ENCODE assay signal across 1 cellular context in the genomic region with DNA sequence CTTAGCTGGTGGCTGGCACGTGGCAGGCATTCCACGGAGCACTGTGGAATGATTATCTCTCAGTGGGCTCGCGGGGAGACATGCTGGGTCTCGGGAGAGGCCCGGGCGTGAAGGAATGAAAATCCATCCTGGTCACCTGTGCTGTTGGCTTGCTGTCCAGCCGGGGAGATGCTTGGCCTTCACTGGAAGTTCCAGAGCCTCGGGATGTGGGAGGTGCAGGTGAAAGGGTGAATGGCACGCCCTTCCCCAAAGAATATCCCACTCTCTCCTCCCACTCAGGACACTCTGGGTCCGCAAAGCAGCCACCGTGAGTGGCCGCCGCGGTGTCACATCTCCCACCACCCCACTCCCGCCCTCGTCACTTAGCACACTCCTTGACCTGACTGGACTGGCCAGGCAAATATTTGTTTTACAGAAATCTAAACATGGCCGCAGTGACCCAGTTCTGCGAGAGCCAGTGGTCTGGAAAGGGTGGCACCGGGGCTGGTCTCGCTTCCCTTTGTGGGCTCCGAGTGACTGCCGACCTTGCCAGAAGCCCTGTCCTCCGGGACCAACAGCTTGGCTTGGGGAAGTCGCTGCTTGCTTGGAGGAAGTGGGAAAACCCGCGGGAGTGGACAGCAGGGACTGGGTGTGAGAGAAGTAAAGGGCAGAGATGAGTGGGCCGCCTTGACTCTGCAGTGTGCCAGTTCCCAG.
TF ChIP-seq lines count a peak whose summit lies in the region.

No MANE protein-coding gene starts in this region.

TF ChIP-seq in HepG2, 621 proteins besides CTCF, POLR2A, EP300 and RAD21 (continued from another document and continues in another):
- TF ChIP-seq KLF16 (CRISPR knock-in tag; IDR thresholded peaks at IDR 0.05): peak in 1 of 2 experiments; percentile 78; a peak in 1 of 4 replicates
- TF ChIP-seq, protein P1, sequence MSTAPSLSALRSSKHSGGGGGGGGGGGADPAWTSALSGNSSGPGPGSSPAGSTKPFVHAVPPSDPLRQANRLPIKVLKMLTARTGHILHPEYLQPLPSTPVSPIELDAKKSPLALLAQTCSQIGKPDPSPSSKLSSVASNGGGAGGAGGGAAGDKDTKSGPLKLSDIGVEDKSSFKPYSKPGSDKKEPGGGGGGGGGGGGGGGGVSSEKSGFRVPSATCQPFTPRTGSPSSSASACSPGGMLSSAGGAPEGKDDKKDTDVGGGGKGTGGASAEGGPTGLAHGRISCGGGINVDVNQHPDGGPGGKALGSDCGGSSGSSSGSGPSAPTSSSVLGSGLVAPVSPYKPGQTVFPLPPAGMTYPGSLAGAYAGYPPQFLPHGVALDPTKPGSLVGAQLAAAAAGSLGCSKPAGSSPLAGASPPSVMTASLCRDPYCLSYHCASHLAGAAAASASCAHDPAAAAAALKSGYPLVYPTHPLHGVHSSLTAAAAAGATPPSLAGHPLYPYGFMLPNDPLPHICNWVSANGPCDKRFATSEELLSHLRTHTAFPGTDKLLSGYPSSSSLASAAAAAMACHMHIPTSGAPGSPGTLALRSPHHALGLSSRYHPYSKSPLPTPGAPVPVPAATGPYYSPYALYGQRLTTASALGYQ (CRISPR knock-in tag; IDR thresholded peaks at IDR 0.05): no peak
- TF ChIP-seq ZNF3 (CRISPR knock-in tag; IDR thresholded peaks at IDR 0.05): no peak
- TF ChIP-seq ZNF207 (IDR thresholded peaks at IDR 0.05; ENCODE audit: borderline replicate concordance): no peak
- no peak for TF ChIP-seq FOXM1 (CRISPR knock-in tag; IDR thresholded peaks at IDR 0.05)
- TF ChIP-seq, protein P2, sequence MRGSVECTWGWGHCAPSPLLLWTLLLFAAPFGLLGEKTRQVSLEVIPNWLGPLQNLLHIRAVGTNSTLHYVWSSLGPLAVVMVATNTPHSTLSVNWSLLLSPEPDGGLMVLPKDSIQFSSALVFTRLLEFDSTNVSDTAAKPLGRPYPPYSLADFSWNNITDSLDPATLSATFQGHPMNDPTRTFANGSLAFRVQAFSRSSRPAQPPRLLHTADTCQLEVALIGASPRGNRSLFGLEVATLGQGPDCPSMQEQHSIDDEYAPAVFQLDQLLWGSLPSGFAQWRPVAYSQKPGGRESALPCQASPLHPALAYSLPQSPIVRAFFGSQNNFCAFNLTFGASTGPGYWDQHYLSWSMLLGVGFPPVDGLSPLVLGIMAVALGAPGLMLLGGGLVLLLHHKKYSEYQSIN (CRISPR knock-in tag; IDR thresholded peaks at IDR 0.05; ENCODE audit: borderline replicate concordance): no peak
- TF ChIP-seq GPN1 (CRISPR knock-in tag; IDR thresholded peaks at IDR 0.05; ENCODE audit: borderline replicate concordance): no peak
- no peak for TF ChIP-seq MAFF (IDR thresholded peaks at IDR 0.05; ENCODE audit: low read depth, low read length)
- no peak for TF ChIP-seq SRSF9 (IDR thresholded peaks at IDR 0.05; ENCODE audit: borderline replicate concordance, insufficient read depth, low read depth, low read length, poor library complexity, severe bottlenecking)
- TF ChIP-seq AGO2 (optimal IDR thresholded peaks at IDR 0.05; ENCODE audit: low read depth, low read length): peak; percentile 37
- TF ChIP-seq EEA1 (CRISPR knock-in tag; IDR thresholded peaks at IDR 0.05; ENCODE audit: borderline replicate concordance): no peak
- no peak for TF ChIP-seq ZNF660 (CRISPR knock-in tag; IDR thresholded peaks at IDR 0.05; ENCODE audit: borderline replicate concordance, low read depth)
- no peak for TF ChIP-seq ZNF282 (IDR thresholded peaks at IDR 0.05; ENCODE audit: partially characterized antibody)
- no peak for TF ChIP-seq TAF1 (CRISPR knock-in tag; IDR thresholded peaks at IDR 0.05)
- TF ChIP-seq ETV6 (CRISPR knock-in tag; conservative IDR thresholded peaks at IDR 0.05): no peak
- no peak for TF ChIP-seq ZNF382 (CRISPR knock-in tag; IDR thresholded peaks at IDR 0.05; ENCODE audit: borderline replicate concordance)
- no peak for TF ChIP-seq SALL2 (CRISPR knock-in tag; IDR thresholded peaks at IDR 0.05)
- no peak for TF ChIP-seq ZMAT3 (CRISPR knock-in tag; conservative IDR thresholded peaks at IDR 0.05)
- TF ChIP-seq ZNF552 (CRISPR knock-in tag; IDR thresholded peaks at IDR 0.05; ENCODE audit: borderline replicate concordance): no peak; the same call in 1 of the 2 replicates
- TF ChIP-seq HNF4G (IDR thresholded peaks at IDR 0.05; ENCODE audit: borderline replicate concordance, low read depth, low read length): peak; percentile 18; the same call in 1 of the 2 replicates
- peak; percentile 83 for TF ChIP-seq HNF4G (CRISPR knock-in tag; IDR thresholded peaks at IDR 0.05; ENCODE audit: borderline replicate concordance, low read depth)
- TF ChIP-seq, protein P3, sequence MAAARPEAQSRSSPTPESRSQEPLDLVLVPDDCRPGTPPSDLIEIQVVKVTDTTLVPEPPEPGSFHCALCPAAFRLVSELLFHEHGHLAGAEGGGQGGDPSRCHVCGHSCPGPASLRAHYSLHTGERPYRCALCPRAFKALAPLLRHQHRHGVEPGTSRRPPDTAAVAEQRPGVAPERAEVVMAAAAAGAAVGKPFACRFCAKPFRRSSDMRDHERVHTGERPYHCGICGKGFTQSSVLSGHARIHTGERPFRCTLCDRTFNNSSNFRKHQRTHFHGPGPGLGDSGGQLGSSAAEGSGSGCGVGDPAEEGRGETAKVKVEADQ (CRISPR knock-in tag; IDR thresholded peaks at IDR 0.05; ENCODE audit: borderline replicate concordance): no peak; the same call in 1 of the 2 replicates
- TF ChIP-seq SP140L (CRISPR knock-in tag; IDR thresholded peaks at IDR 0.05; ENCODE audit: borderline replicate concordance): no peak
- TF ChIP-seq MAFG (CRISPR knock-in tag; IDR thresholded peaks at IDR 0.05): no peak
- TF ChIP-seq ZNF607 (CRISPR knock-in tag; IDR thresholded peaks at IDR 0.05; ENCODE audit: borderline replicate concordance): peak; percentile 46; the same call in 1 of the 2 replicates
- TF ChIP-seq POLR2AphosphoS5 (IDR thresholded peaks at IDR 0.05; ENCODE audit: low read depth, low read length): no peak
- peak; percentile 47; the same call in 1 of the 2 replicates for TF ChIP-seq ZNF644 (CRISPR knock-in tag; IDR thresholded peaks at IDR 0.05; ENCODE audit: low read depth)
- no peak for TF ChIP-seq ZFP36 (IDR thresholded peaks at IDR 0.05; ENCODE audit: borderline replicate concordance, low read depth, low read length, partially characterized antibody)
- TF ChIP-seq, protein P4, sequence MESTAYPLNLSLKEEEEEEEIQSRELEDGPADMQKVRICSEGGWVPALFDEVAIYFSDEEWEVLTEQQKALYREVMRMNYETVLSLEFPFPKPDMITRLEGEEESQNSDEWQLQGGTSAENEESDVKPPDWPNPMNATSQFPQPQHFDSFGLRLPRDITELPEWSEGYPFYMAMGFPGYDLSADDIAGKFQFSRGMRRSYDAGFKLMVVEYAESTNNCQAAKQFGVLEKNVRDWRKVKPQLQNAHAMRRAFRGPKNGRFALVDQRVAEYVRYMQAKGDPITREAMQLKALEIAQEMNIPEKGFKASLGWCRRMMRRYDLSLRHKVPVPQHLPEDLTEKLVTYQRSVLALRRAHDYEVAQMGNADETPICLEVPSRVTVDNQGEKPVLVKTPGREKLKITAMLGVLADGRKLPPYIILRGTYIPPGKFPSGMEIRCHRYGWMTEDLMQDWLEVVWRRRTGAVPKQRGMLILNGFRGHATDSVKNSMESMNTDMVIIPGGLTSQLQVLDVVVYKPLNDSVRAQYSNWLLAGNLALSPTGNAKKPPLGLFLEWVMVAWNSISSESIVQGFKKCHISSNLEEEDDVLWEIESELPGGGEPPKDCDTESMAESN (CRISPR knock-in tag; conservative IDR thresholded peaks at IDR 0.05): peak; percentile 39; the same call in 1 of the 2 replicates
- TF ChIP-seq, protein P5, sequence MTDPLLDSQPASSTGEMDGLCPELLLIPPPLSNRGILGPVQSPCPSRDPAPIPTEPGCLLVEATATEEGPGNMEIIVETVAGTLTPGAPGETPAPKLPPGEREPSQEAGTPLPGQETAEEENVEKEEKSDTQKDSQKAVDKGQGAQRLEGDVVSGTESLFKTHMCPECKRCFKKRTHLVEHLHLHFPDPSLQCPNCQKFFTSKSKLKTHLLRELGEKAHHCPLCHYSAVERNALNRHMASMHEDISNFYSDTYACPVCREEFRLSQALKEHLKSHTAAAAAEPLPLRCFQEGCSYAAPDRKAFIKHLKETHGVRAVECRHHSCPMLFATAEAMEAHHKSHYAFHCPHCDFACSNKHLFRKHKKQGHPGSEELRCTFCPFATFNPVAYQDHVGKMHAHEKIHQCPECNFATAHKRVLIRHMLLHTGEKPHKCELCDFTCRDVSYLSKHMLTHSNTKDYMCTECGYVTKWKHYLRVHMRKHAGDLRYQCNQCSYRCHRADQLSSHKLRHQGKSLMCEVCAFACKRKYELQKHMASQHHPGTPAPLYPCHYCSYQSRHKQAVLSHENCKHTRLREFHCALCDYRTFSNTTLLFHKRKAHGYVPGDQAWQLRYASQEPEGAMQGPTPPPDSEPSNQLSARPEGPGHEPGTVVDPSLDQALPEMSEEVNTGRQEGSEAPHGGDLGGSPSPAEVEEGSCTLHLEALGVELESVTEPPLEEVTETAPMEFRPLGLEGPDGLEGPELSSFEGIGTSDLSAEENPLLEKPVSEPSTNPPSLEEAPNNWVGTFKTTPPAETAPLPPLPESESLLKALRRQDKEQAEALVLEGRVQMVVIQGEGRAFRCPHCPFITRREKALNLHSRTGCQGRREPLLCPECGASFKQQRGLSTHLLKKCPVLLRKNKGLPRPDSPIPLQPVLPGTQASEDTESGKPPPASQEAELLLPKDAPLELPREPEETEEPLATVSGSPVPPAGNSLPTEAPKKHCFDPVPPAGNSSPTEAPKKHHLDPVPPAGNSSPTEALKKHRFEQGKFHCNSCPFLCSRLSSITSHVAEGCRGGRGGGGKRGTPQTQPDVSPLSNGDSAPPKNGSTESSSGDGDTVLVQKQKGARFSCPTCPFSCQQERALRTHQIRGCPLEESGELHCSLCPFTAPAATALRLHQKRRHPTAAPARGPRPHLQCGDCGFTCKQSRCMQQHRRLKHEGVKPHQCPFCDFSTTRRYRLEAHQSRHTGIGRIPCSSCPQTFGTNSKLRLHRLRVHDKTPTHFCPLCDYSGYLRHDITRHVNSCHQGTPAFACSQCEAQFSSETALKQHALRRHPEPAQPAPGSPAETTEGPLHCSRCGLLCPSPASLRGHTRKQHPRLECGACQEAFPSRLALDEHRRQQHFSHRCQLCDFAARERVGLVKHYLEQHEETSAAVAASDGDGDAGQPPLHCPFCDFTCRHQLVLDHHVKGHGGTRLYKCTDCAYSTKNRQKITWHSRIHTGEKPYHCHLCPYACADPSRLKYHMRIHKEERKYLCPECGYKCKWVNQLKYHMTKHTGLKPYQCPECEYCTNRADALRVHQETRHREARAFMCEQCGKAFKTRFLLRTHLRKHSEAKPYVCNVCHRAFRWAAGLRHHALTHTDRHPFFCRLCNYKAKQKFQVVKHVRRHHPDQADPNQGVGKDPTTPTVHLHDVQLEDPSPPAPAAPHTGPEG (CRISPR knock-in tag; IDR thresholded peaks at IDR 0.05): no peak
- TF ChIP-seq SAP130 (CRISPR knock-in tag; IDR thresholded peaks at IDR 0.05; ENCODE audit: low read depth): peak; percentile 68
- no peak for TF ChIP-seq IKZF1 (IDR thresholded peaks at IDR 0.05)
- TF ChIP-seq, protein P6, sequence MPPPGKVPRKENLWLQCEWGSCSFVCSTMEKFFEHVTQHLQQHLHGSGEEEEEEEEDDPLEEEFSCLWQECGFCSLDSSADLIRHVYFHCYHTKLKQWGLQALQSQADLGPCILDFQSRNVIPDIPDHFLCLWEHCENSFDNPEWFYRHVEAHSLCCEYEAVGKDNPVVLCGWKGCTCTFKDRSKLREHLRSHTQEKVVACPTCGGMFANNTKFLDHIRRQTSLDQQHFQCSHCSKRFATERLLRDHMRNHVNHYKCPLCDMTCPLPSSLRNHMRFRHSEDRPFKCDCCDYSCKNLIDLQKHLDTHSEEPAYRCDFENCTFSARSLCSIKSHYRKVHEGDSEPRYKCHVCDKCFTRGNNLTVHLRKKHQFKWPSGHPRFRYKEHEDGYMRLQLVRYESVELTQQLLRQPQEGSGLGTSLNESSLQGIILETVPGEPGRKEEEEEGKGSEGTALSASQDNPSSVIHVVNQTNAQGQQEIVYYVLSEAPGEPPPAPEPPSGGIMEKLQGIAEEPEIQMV (CRISPR knock-in tag; IDR thresholded peaks at IDR 0.05; ENCODE audit: low read depth): no peak; the same call in 1 of the 2 replicates
- TF ChIP-seq, protein P7, sequence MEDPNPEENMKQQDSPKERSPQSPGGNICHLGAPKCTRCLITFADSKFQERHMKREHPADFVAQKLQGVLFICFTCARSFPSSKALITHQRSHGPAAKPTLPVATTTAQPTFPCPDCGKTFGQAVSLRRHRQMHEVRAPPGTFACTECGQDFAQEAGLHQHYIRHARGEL (CRISPR knock-in tag; IDR thresholded peaks at IDR 0.05): no peak
- no peak for TF ChIP-seq U2AF2 (IDR thresholded peaks at IDR 0.05; ENCODE audit: low read depth, low read length)
- TF ChIP-seq HOXA3 (CRISPR knock-in tag; IDR thresholded peaks at IDR 0.05): peak; percentile 76; the same call in 1 of the 2 replicates
- no peak for TF ChIP-seq CC2D1A (CRISPR knock-in tag; IDR thresholded peaks at IDR 0.05)
- TF ChIP-seq GATAD1 (CRISPR knock-in tag; IDR thresholded peaks at IDR 0.05): peak; percentile 35; the same call in 1 of the 2 replicates
- no peak for TF ChIP-seq SMARCE1 (IDR thresholded peaks at IDR 0.05; ENCODE audit: borderline replicate concordance)
- TF ChIP-seq TRIM24 (CRISPR knock-in tag; IDR thresholded peaks at IDR 0.05): no peak
- TF ChIP-seq ZEB1 (IDR thresholded peaks at IDR 0.05; ENCODE audit: insufficient replicate concordance, low read depth): no peak
- TF ChIP-seq, protein P8, sequence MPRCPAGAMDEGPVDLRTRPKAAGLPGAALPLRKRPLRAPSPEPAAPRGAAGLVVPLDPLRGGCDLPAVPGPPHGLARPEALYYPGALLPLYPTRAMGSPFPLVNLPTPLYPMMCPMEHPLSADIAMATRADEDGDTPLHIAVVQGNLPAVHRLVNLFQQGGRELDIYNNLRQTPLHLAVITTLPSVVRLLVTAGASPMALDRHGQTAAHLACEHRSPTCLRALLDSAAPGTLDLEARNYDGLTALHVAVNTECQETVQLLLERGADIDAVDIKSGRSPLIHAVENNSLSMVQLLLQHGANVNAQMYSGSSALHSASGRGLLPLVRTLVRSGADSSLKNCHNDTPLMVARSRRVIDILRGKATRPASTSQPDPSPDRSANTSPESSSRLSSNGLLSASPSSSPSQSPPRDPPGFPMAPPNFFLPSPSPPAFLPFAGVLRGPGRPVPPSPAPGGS (CRISPR knock-in tag; IDR thresholded peaks at IDR 0.05): peak; percentile 72; the same call in 1 of the 2 replicates
- TF ChIP-seq ZNF501 (CRISPR knock-in tag; IDR thresholded peaks at IDR 0.05): peak; percentile 77
- TF ChIP-seq, protein P9, sequence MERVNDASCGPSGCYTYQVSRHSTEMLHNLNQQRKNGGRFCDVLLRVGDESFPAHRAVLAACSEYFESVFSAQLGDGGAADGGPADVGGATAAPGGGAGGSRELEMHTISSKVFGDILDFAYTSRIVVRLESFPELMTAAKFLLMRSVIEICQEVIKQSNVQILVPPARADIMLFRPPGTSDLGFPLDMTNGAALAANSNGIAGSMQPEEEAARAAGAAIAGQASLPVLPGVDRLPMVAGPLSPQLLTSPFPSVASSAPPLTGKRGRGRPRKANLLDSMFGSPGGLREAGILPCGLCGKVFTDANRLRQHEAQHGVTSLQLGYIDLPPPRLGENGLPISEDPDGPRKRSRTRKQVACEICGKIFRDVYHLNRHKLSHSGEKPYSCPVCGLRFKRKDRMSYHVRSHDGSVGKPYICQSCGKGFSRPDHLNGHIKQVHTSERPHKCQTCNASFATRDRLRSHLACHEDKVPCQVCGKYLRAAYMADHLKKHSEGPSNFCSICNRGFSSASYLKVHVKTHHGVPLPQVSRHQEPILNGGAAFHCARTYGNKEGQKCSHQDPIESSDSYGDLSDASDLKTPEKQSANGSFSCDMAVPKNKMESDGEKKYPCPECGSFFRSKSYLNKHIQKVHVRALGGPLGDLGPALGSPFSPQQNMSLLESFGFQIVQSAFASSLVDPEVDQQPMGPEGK (CRISPR knock-in tag; IDR thresholded peaks at IDR 0.05): peak; percentile 61; the same call in 1 of the 2 replicates
- no peak for TF ChIP-seq CBX2 (IDR thresholded peaks at IDR 0.05; ENCODE audit: low read depth, low read length)
- no peak for TF ChIP-seq CBX2 (CRISPR knock-in tag; IDR thresholded peaks at IDR 0.05; ENCODE audit: low read depth)
- TF ChIP-seq NFE2L2 (IDR thresholded peaks at IDR 0.05; ENCODE audit: low read length): no peak
